Comparison of ENCODE assay signal across 16 cellular contexts in the genomic region with DNA sequence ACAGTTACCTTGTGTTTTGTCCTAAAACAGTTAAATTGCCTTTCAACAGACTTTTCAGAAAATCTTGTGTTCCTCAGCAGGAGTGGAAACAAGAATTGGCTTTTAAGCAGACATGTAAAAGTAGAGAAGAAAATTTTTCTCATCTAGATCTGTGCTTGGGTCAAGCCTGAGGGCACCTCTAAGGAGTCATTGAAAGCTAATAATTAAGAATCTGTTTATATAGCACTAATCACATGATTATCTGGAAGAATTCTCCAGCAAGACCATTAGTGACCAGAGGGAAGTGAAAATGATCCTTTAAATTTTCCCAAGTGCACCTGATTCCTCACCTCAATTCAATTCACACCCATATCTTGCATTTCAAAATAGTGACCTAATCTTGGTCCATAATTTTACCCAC.
DNase-seq lines count a peak whose midpoint lies in the region; ATAC-seq and TF ChIP-seq lines count a peak whose summit lies in the region.
"Had no signal": no experiment of that assay in that cellular context is flagged by ENCODE, and none has a peak within 500 bp of the region (broad histone marks: within the 10 kb centered on the region; RNA-seq: fewer than 3 reads in every experiment).

No MANE protein-coding gene starts in this region.

- H3K4me3 Mint-ChIP-seq in type B pancreatic cell = no peak overlapping the region
- no peak overlapping the region for H3K4me3 Mint-ChIP-seq in nephron progenitor cell
- H3K4me3 Mint-ChIP-seq: B cell; CD4-positive, alpha-beta T cell; CD8-positive, alpha-beta T cell had no signal

- no peaks in the 10 kb centered on the region for H3K36me3 Mint-ChIP-seq in type B pancreatic cell
- H3K36me3 Mint-ChIP-seq in nephron progenitor cell (ENCODE audit: low read depth) = peaks cover 12% of the 10 kb centered on the region
- H3K36me3 Mint-ChIP-seq: CD8-positive, alpha-beta T cell had no signal

- H3K27me3 Mint-ChIP-seq in type B pancreatic cell = no peaks in the 10 kb centered on the region
- no peaks in the 10 kb centered on the region for H3K27me3 Mint-ChIP-seq in nephron progenitor cell (ENCODE audit: low read depth, poor library complexity)
- H3K27me3 Mint-ChIP-seq: B cell; CD4-positive, alpha-beta T cell had no signal

- DNase-seq in WERI-Rb-1 = no peak
- DNase-seq in lower lobe of right lung = no peak
- no peak for DNase-seq in upper lobe of right lung
- no peak for DNase-seq in type B pancreatic cell (ENCODE audit: extremely low spot score, unreplicated experiment)
- no peak for DNase-seq in nephron progenitor cell
- DNase-seq: AML-193; Caco-2; Calu3; CD4-positive, alpha-beta T cell; CD8-positive, alpha-beta T cell; GF-D8 had no signal

- H3K9me3 Mint-ChIP-seq in type B pancreatic cell (no peaks in the 10 kb centered on the region), nephron progenitor cell (peaks cover 19% of the 10 kb centered on the region)

- H3K4me1 ChIP-seq in lower lobe of right lung (no peaks in the 10 kb centered on the region), upper lobe of right lung (no peaks in the 10 kb centered on the region)
- H3K4me1 ChIP-seq: A549; BLaER1 treated with 17β-estradiol and CSF1 and Interleukin-3, amounts not matched to agents 10 nM and 100 nM had no signal

- TF ChIP-seq CTCF in WERI-Rb-1 (IDR thresholded peaks at IDR 0.05; ENCODE audit: low read depth, low read length) (no peak), lower lobe of right lung (IDR thresholded peaks at IDR 0.05) (no peak), upper lobe of right lung (IDR thresholded peaks at IDR 0.05) (no peak), type B pancreatic cell (conservative IDR thresholded peaks at IDR 0.05) (no peak), nephron progenitor cell (IDR thresholded peaks at IDR 0.05) (no peak)

- intact Hi-C loops in lower lobe of right lung (cut with DNase I) = no loop called here
- intact Hi-C loops in upper lobe of right lung (cut with DNase I) = no loop called here

- H3K4me3 ChIP-seq in WERI-Rb-1 (ENCODE audit: low read depth, low read length) = no peak overlapping the region
- H3K4me3 ChIP-seq in lower lobe of right lung = no peak overlapping the region
- H3K4me3 ChIP-seq in upper lobe of right lung = no peak overlapping the region
- H3K4me3 ChIP-seq: A549; BLaER1 treated with 17β-estradiol and CSF1 and Interleukin-3, amounts not matched to agents 10 nM and 100 nM had no signal

- peaks cover 8% of the 10 kb centered on the region for H3K4me1 Mint-ChIP-seq in type B pancreatic cell (ENCODE audit: unreplicated experiment)
- peaks cover 12% of the 10 kb centered on the region for H3K4me1 Mint-ChIP-seq in nephron progenitor cell
- H3K4me1 Mint-ChIP-seq: B cell had no signal

- no peaks in the 10 kb centered on the region for H3K9me3 ChIP-seq in WERI-Rb-1 (ENCODE audit: severe bottlenecking)
- no peaks in the 10 kb centered on the region for H3K9me3 ChIP-seq in lower lobe of right lung
- no peaks in the 10 kb centered on the region for H3K9me3 ChIP-seq in upper lobe of right lung
- H3K9me3 ChIP-seq: BLaER1 treated with 17β-estradiol and CSF1 and Interleukin-3, amounts not matched to agents 10 nM and 100 nM had no signal

- H3K27ac Mint-ChIP-seq in type B pancreatic cell (no peak overlapping the region), nephron progenitor cell (no peak overlapping the region)
- H3K27ac Mint-ChIP-seq: B cell; CD4-positive, alpha-beta T cell; CD8-positive, alpha-beta T cell had no signal

- H3K27me3 ChIP-seq in WERI-Rb-1 (ENCODE audit: insufficient read depth, low read depth, severe bottlenecking) (no peaks in the 10 kb centered on the region), lower lobe of right lung (ENCODE audit: low read depth) (no peaks in the 10 kb centered on the region), upper lobe of right lung (no peaks in the 10 kb centered on the region)
- H3K27me3 ChIP-seq: BLaER1 treated with 17β-estradiol and CSF1 and Interleukin-3, amounts not matched to agents 10 nM and 100 nM had no signal

- no peaks in the 10 kb centered on the region for H3K36me3 ChIP-seq in WERI-Rb-1
- no peaks in the 10 kb centered on the region for H3K36me3 ChIP-seq in lower lobe of right lung
- no peaks in the 10 kb centered on the region for H3K36me3 ChIP-seq in upper lobe of right lung
- H3K36me3 ChIP-seq: BLaER1 treated with 17β-estradiol and CSF1 and Interleukin-3, amounts not matched to agents 10 nM and 100 nM had no signal

- ATAC-seq in lower lobe of right lung (peak; percentile 34 to 54), upper lobe of right lung (peak; percentile 15)
- ATAC-seq: A549; CD8-positive, alpha-beta T cell had no signal

- H3K27ac ChIP-seq in WERI-Rb-1 = peak overlapping the region; percentile 39
- H3K27ac ChIP-seq in lower lobe of right lung = no peak overlapping the region
- no peak overlapping the region for H3K27ac ChIP-seq in upper lobe of right lung
- H3K27ac ChIP-seq: 22Rv1; A549; BLaER1 treated with 17β-estradiol and CSF1 and Interleukin-3, amounts not matched to agents 10 nM and 100 nM; C4-2B had no signal
